9 cellular contexts compared by ENCODE assay signal in the genomic region with DNA sequence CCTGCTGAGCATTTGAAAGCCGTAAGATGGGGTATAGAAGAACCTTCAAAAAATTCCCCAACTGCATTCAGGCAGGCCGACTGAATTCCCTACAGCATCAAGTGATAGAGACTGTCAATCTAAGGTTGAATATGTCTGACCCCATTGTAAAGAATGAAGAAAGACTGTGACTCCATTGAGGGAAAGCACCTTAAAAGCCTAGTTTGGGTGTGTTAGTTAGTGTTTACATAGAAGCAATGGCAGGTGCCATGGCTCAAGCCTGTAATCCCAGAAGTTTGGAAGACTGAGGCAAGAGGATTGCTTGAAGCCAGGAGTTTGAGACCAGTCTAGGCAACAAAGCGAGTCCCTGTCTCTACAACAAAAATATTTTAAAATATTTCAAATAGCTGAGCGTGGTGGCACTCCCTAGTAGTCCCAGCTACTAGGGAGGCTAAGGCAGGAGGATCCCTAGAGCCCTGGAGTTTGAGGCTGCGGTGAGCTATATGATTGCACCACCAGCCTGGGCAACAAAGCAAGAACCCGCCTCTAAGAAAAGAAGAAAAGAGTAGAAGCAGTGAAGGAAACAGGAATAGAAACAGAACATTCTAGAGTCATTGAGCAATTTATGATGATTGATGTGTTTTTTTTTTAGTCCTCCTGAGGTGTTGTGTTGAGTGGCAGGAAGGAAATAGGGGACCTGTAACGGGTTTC. TPM values are rescaled to one million over a fixed set of nuclear protein-coding genes. Genes with fewer than 3 reads are reported as not detected.
DNase-seq lines count a peak whose midpoint lies in the region; ATAC-seq and TF ChIP-seq lines count a peak whose summit lies in the region.
"Had no signal": no experiment of that assay in that cellular context is flagged by ENCODE, and none has a peak within 500 bp of the region (broad histone marks: within the 10 kb centered on the region; RNA-seq: fewer than 3 reads in every experiment).

No MANE protein-coding gene starts in this region.

- no peaks in the 10 kb centered on the region for H3K9me3 Mint-ChIP-seq in CD14-positive monocyte
- H3K9me3 Mint-ChIP-seq in stimulated activated naive B cell treated with anti-CD40 and anti-IgM and Interleukin-4, amounts not matched to agents 10 μg/mL and 1 μg/mL and 100 μg/mL, for 72 hours, result no peaks in the 10 kb centered on the region

- intact Hi-C loops in CD14-positive monocyte (cut with micrococcal nuclease), result loop anchor here (1.0 to 5.0 kb wide), 3 partner anchors 16 to 63 kb away; a partner anchor contains a TSS

- peak; percentile 22 for ATAC-seq in GM21723 (IDR thresholded peaks at IDR 0.05; ENCODE audit: unreplicated experiment)
- peak; percentile 17 for ATAC-seq in gastroesophageal sphincter
- peak; percentile 19 to 20 for ATAC-seq in stimulated activated naive B cell treated with anti-CD40 and anti-IgM and Interleukin-4, amounts not matched to agents 10 μg/mL and 1 μg/mL and 100 μg/mL, for 72 hours (replicated peaks)
- ATAC-seq in HG02642 (IDR thresholded peaks at IDR 0.05; ENCODE audit: poor library complexity, unreplicated experiment), result no peak

- DNase-seq in CD14-positive monocyte (ENCODE audit: low spot score) (peak; percentile 62), RPMI8226 (peak; percentile 78), NCI-H1048 (lab: John Stamatoyannopoulos, UW) (no peak), AG20443 (ENCODE audit: low spot score) (no peak)
- DNase-seq in stimulated activated naive B cell treated with anti-CD40 and anti-IgM and Interleukin-4, amounts not matched to agents 10 μg/mL and 1 μg/mL and 100 μg/mL, for 72 hours, result no peak

- H3K4me1 ChIP-seq in gastroesophageal sphincter, result peaks cover 47 to 78% (median 63%) of the 10 kb centered on the region in 3 donors

- TF ChIP-seq CTCF in CD14-positive monocyte (IDR thresholded peaks at IDR 0.05), result no peak
- TF ChIP-seq CTCF in gastroesophageal sphincter (IDR thresholded peaks at IDR 0.05), result no peak

- peaks cover 36% of the 10 kb centered on the region for H3K4me1 Mint-ChIP-seq in CD14-positive monocyte
- peaks cover 11 to 44% of the 10 kb centered on the region in 2 donors for H3K4me1 Mint-ChIP-seq in stimulated activated naive B cell treated with anti-CD40 and anti-IgM and Interleukin-4, amounts not matched to agents 10 μg/mL and 1 μg/mL and 100 μg/mL, for 72 hours

- H3K9me3 ChIP-seq in gastroesophageal sphincter, result no peaks in the 10 kb centered on the region

- H3K27ac Mint-ChIP-seq in CD14-positive monocyte, result no peak overlapping the region
- no peak overlapping the region for H3K27ac Mint-ChIP-seq in stimulated activated naive B cell treated with anti-CD40 and anti-IgM and Interleukin-4, amounts not matched to agents 10 μg/mL and 1 μg/mL and 100 μg/mL, for 72 hours

- H3K4me3 Mint-ChIP-seq in CD14-positive monocyte, result no peak overlapping the region
- no peak overlapping the region for H3K4me3 Mint-ChIP-seq in stimulated activated naive B cell treated with anti-CD40 and anti-IgM and Interleukin-4, amounts not matched to agents 10 μg/mL and 1 μg/mL and 100 μg/mL, for 72 hours

- peaks cover 0 to 14% of the 10 kb centered on the region in 2 donors for H3K36me3 ChIP-seq in gastroesophageal sphincter

- H3K36me3 Mint-ChIP-seq in CD14-positive monocyte, result peaks cover 8 to 14% of the 10 kb centered on the region in 2 donors
- H3K36me3 Mint-ChIP-seq in stimulated activated naive B cell treated with anti-CD40 and anti-IgM and Interleukin-4, amounts not matched to agents 10 μg/mL and 1 μg/mL and 100 μg/mL, for 72 hours, result peaks cover 2 to 5% of the 10 kb centered on the region in 2 donors

- H3K27me3 Mint-ChIP-seq in CD14-positive monocyte (ENCODE audit: low read depth in 3 of 3), result peaks cover 0 to 1% (median 0%) of the 10 kb centered on the region in 3 donors
- no peaks in the 10 kb centered on the region for H3K27me3 Mint-ChIP-seq in stimulated activated naive B cell treated with anti-CD40 and anti-IgM and Interleukin-4, amounts not matched to agents 10 μg/mL and 1 μg/mL and 100 μg/mL, for 72 hours

- TF ChIP-seq EP300 in gastroesophageal sphincter (IDR thresholded peaks at IDR 0.05), result no peak

- peak overlapping the region; percentile 93 to 99 (median 95) for H3K27ac ChIP-seq in gastroesophageal sphincter

- 39 to 43% methylated on average over 6 to 7 of the region's 7 CpGs for WGBS in gastroesophageal sphincter (ENCODE audit: low coverage in 1 of 2), 2 donors

- TF ChIP-seq POLR2A in gastroesophageal sphincter (IDR thresholded peaks at IDR 0.05), result no peak

- H3K27me3 ChIP-seq in gastroesophageal sphincter, result no peaks in the 10 kb centered on the region

- peak overlapping the region in 1 of 2 donors; percentile 23 for H3K4me3 ChIP-seq in gastroesophageal sphincter

RNA-seq across cellular contexts. Expression of a gene that starts 15.4 kb away (rescaled TPM):
- polyA plus RNA-seq in CD14-positive monocyte, result 10 to 100 TPM; 36.2 to 39.0 TPM
- 10 to 100 TPM; 32.9 to 44.0 (median 37.6) TPM for total RNA-seq in gastroesophageal sphincter

RNA-seq across cellular contexts. Expression of a gene that starts 15.5 kb away (rescaled TPM):
- polyA plus RNA-seq in CD14-positive monocyte, result not detected
- total RNA-seq in gastroesophageal sphincter, result 1 to 10 TPM in 1 of 4 donors, under 1 TPM in 2, not detected in 1; 0.62 to 1.9 (median 0.67) TPM

RNA-seq across cellular contexts. Expression of a gene that starts 16.5 kb away (rescaled TPM):
- polyA plus RNA-seq in CD14-positive monocyte, result 100 to 1,000 TPM; 640 to 844 TPM
- total RNA-seq in gastroesophageal sphincter, result 1,000 to 10,000 TPM; 2,024 to 3,704 (median 2,348) TPM

RNA-seq across cellular contexts. Expression of a gene that starts 22.1 kb away (rescaled TPM):
- polyA plus RNA-seq in CD14-positive monocyte, result 1 to 10 TPM; 6.3 to 8.5 TPM
- total RNA-seq in gastroesophageal sphincter, result 10 to 100 TPM; 37.8 to 53.5 (median 45.3) TPM

RNA-seq across cellular contexts. Expression of a gene that starts 41.6 kb away (rescaled TPM):
- not detected for polyA plus RNA-seq in CD14-positive monocyte
- under 1 TPM in 1 of 4 donors, not detected in 3; 0.77 TPM for total RNA-seq in gastroesophageal sphincter
- total RNA-seq: fibroblast of villous mesenchyme had no signal

Comparison
In these comparisons a context has a peak if more than half of its experiments do, and no peak if none do; other contexts are left out.
1. DNase-seq: peak in CD14-positive monocyte (single experiment) and RPMI8226 (single experiment); none in stimulated activated naive B cell treated with anti-CD40 and anti-IgM and Interleukin-4, amounts not matched to agents 10 μg/mL and 1 μg/mL and 100 μg/mL, for 72 hours (single experiment), NCI-H1048 (single experiment) and AG20443 (single experiment).